1 cellular context compared by ENCODE assay signal in genomic region chr7:103048833-103049232, GRCh38.
TF ChIP-seq lines count a peak whose summit lies in the region.

No MANE protein-coding gene starts in this region.

TF ChIP-seq in SK-N-SH treated with all-trans-retinoic acid at 6 μM for 48 hours, 23 proteins besides CTCF, POLR2A, EP300 and RAD21 (continued from another document):
- TF ChIP-seq POU6F1 (CRISPR knock-in tag; IDR thresholded peaks at IDR 0.05; ENCODE audit: borderline replicate concordance, low read depth): no peak
